Comparison of ENCODE assay signal across 23 cellular contexts in the genomic region with DNA sequence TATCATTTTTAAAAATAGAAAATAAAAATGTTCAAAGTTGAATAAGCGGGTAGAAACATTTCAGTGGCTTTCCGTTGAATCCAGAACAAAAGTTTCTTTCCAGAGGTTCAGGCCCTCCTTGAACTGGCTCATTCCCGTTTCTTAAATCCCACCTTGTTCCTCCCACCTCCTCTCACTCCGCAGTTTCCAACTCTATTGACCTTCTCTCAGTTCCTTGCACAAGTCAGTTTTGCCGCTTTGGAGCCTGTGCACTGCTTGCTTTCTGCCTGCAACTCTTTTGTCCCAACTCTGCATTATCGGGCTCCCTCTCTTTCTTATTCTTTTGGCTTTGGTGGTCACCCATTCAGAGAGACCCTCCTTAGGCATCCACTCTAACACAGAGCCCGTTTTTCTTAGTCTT.
"Had no signal": no experiment of that assay in that cellular context is flagged by ENCODE, and none has a peak within 500 bp of the region (broad histone marks: within the 10 kb centered on the region; RNA-seq: fewer than 3 reads in every experiment).

No MANE protein-coding gene starts in this region.

- FAIRE-seq: HepG2 had no signal

- H3K4me2 ChIP-seq: KMS-11, SK-N-SH had no signal

- H3K27ac ChIP-seq: KMS-11, RWPE1 had no signal

- DNase-seq: IMR-90, Kasumi-1, MV-4-11, NCI-H1048, NCI-H1105, NCI-H1417, NCI-H1436 treated with DMSO at 0.1 percent for 48 hours, NCI-H1694, NCI-H187 treated with DMSO at 0.1 percent for 48 hours, NCI-H2029 treated with DMSO at 0.1 percent for 48 hours, NCI-H2171 treated with DMSO at 0.1 percent for 48 hours, NCI-H2227 treated with DMSO at 0.1 percent for 48 hours, NCI-H510A, NCI-H524 treated with DMSO at 0.1 percent for 48 hours, NCI-H69, NCI-H774, SHP77, SK-N-SH, SW 1271 had no signal

- H3K9me3 ChIP-seq: SK-N-SH had no signal

- H3K9ac ChIP-seq: KMS-11, SK-N-SH had no signal

- ATAC-seq: HepG2, Panc1 had no signal
